ENCODE assay signal across 21 cellular contexts in genomic region chr2:112924348-112924747, GRCh38. TPM values are rescaled to one million over a fixed set of nuclear protein-coding genes. Genes with fewer than 3 reads are reported as not detected.
"Had no signal": no experiment of that assay in that cellular context is flagged by ENCODE, and none has a peak within 500 bp of the region (broad histone marks: within the 10 kb centered on the region; RNA-seq: fewer than 3 reads in every experiment).

No MANE protein-coding gene starts in this region.

- ATAC-seq: activated CD4-positive, CD25-positive, alpha-beta regulatory T cell treated with anti-CD3 and anti-CD28 coated beads, Interleukin-2, amount 50 U/mL, for 24 hours; activated CD8-positive, alpha-beta memory T cell treated with anti-CD3 and anti-CD28 coated beads, Interleukin-2, amount 10 ng/mL, durations not matched to agents 7 days and 5 days; heart left ventricle had no signal

- H3K4me3 Mint-ChIP-seq: activated CD4-positive, alpha-beta memory T cell treated with anti-CD3 and anti-CD28 coated beads, Interleukin-2, amount 10 ng/mL, durations not matched to agents 7 days and 5 days; activated CD4-positive, alpha-beta T cell treated with anti-CD3 and anti-CD28 coated beads, Interleukin-2, amount 10 ng/mL, durations not matched to agents 24 days and 14 days; activated CD8-positive, alpha-beta memory T cell treated with anti-CD3 and anti-CD28 coated beads, Interleukin-2, amount 10 ng/mL, durations not matched to agents 7 days and 5 days; activated naive CD8-positive, alpha-beta T cell; natural killer cell had no signal

- H3K9me3 Mint-ChIP-seq: activated CD4-positive, alpha-beta memory T cell treated with anti-CD3 and anti-CD28 coated beads, Interleukin-2, amount 10 ng/mL, durations not matched to agents 7 days and 5 days; activated CD4-positive, alpha-beta T cell treated with anti-CD3 and anti-CD28 coated beads, Interleukin-2, amount 10 ng/mL, durations not matched to agents 24 days and 14 days; natural killer cell had no signal

- H3K27me3 ChIP-seq: adrenal gland had no signal

- H3K27ac Mint-ChIP-seq: activated CD4-positive, alpha-beta memory T cell treated with anti-CD3 and anti-CD28 coated beads, Interleukin-2, amount 10 ng/mL, durations not matched to agents 7 days and 5 days; activated CD4-positive, alpha-beta T cell treated with anti-CD3 and anti-CD28 coated beads, Interleukin-2, amount 10 ng/mL, durations not matched to agents 24 days and 14 days; activated CD8-positive, alpha-beta memory T cell treated with anti-CD3 and anti-CD28 coated beads, Interleukin-2, amount 10 ng/mL, durations not matched to agents 7 days and 5 days; activated naive CD8-positive, alpha-beta T cell; natural killer cell had no signal

- H3K27me3 Mint-ChIP-seq: activated naive CD8-positive, alpha-beta T cell had no signal

- H3K9me3 ChIP-seq: adrenal gland, prostate gland had no signal

- DNase-seq: activated CD4-positive, alpha-beta memory T cell treated with anti-CD3 and anti-CD28 coated beads, Interleukin-2, amount 10 ng/mL, durations not matched to agents 7 days and 5 days; activated CD4-positive, alpha-beta T cell treated with anti-CD3 and anti-CD28 coated beads, Interleukin-2, amount 10 ng/mL, durations not matched to agents 24 days and 14 days; activated CD8-positive, alpha-beta memory T cell treated with anti-CD3 and anti-CD28 coated beads, Interleukin-2, amount 10 ng/mL, durations not matched to agents 7 days and 5 days; activated T-cell treated with anti-CD3 and anti-CD28 coated beads for 4 hours; adrenal gland; central memory CD4-positive, alpha-beta T cell; heart left ventricle; natural killer cell; stimulated activated CD4-positive, alpha-beta T cell treated with anti-CD3 and anti-CD28 coated beads, Interleukin-4, amount 100 ng/mL, for 1 hour; stimulated activated naive CD4-positive, alpha-beta T cell had no signal

- H3K36me3 ChIP-seq: adrenal gland, heart left ventricle, prostate gland had no signal

- H3K4me1 ChIP-seq: adrenal gland, heart left ventricle, prostate gland had no signal

- H3K4me3 ChIP-seq: adrenal gland, coronary artery, heart left ventricle, lung, prostate gland had no signal

- H3K27ac ChIP-seq: adrenal gland, coronary artery, heart left ventricle, prostate gland had no signal

- H3K36me3 Mint-ChIP-seq: activated CD8-positive, alpha-beta memory T cell treated with anti-CD3 and anti-CD28 coated beads, Interleukin-2, amount 10 ng/mL, durations not matched to agents 7 days and 5 days; activated naive CD8-positive, alpha-beta T cell; natural killer cell had no signal

RNA-seq across cellular contexts. Expression of gene IL37, which starts 13.4 kb away (rescaled TPM):
- total RNA-seq: activated CD4-positive, alpha-beta T cell treated with anti-CD3 and anti-CD28 coated beads, Interleukin-2, amount 10 ng/mL, durations not matched to agents 24 days and 14 days; activated CD8-positive, alpha-beta memory T cell treated with anti-CD3 and anti-CD28 coated beads, Interleukin-2, amount 10 ng/mL, durations not matched to agents 7 days and 5 days; adrenal gland; astrocyte; fibroblast of villous mesenchyme; heart left ventricle; lung; natural killer cell; osteocyte; subcutaneous adipose tissue; T-helper 2 cell treated with Interferon-gamma antibody and Interleukin-4, amounts not matched to agents 100 ng/mL and 5 ng/mL, for 36 hours; urinary bladder had no signal
- polyA plus RNA-seq: adrenal gland, heart left ventricle, urinary bladder had no signal

RNA-seq across cellular contexts. Expression of gene IL36G, which starts 53.5 kb away (rescaled TPM):
- total RNA-seq: activated CD4-positive, alpha-beta memory T cell treated with anti-CD3 and anti-CD28 coated beads, Interleukin-2, amount 10 ng/mL, durations not matched to agents 7 days and 5 days; activated CD4-positive, alpha-beta T cell treated with anti-CD3 and anti-CD28 coated beads, Interleukin-2, amount 10 ng/mL, durations not matched to agents 24 days and 14 days; activated CD8-positive, alpha-beta memory T cell treated with anti-CD3 and anti-CD28 coated beads, Interleukin-2, amount 10 ng/mL, durations not matched to agents 7 days and 5 days; adrenal gland; astrocyte; fibroblast of villous mesenchyme; heart left ventricle; natural killer cell; osteocyte; prostate gland; subcutaneous adipose tissue; T-helper 2 cell treated with Interferon-gamma antibody and Interleukin-4, amounts not matched to agents 100 ng/mL and 5 ng/mL, for 36 hours; urinary bladder had no signal
- polyA plus RNA-seq: adrenal gland, heart left ventricle, urinary bladder had no signal
